8 cellular contexts compared by ENCODE assay signal in genomic region chr11:43920598-43921419, GRCh38. TPM values are rescaled to one million over a fixed set of nuclear protein-coding genes. Genes with fewer than 3 reads are reported as not detected.
A peak's percentile ranks its signal among the peaks of the same experiment; 100 is the strongest.
DNase-seq lines count a peak whose midpoint lies in the region; ATAC-seq and TF ChIP-seq lines count a peak whose summit lies in the region.

No MANE protein-coding gene starts in this region.

- H3K4me3 ChIP-seq in RWPE2 (ENCODE audit: severe bottlenecking) = no peak overlapping the region
- H3K4me3 ChIP-seq in fibroblast of lung (replicated peaks in 1 of 4; ENCODE audit: control extremely low read depth in 1 of 4, insufficient read depth in 1 of 4, low read depth in 3 of 4, low read length in 4 of 4) = no peak overlapping the region

- H3K4me2 ChIP-seq in fibroblast of lung (ENCODE audit: extremely low read depth, insufficient read depth, low read length) = peak overlapping the region; percentile 54

- H3K79me2 ChIP-seq in fibroblast of lung (ENCODE audit: control insufficient read depth, insufficient read depth, low read length) = no peaks in the 10 kb centered on the region

- H3K9me3 ChIP-seq in RWPE2 (ENCODE audit: severe bottlenecking) = no peaks in the 10 kb centered on the region
- H3K9me3 ChIP-seq in fibroblast of lung (ENCODE audit: control insufficient read depth, insufficient read depth, low read depth, low read length) = no peaks in the 10 kb centered on the region

- DNase-seq in Daoy (ENCODE audit: low read depth) = peak; percentile 94
- DNase-seq in RWPE2 (ENCODE audit: low spot score) = peak; percentile 75
- peak; percentile 100 for DNase-seq in fibroblast of lung (ENCODE audit: low read depth in 2 of 2)
- DNase-seq in sciatic nerve (ENCODE audit: low spot score) = no peak
- DNase-seq in activated T-helper 2 cell treated with anti-CD3 and anti-CD28 coated beads, Interferon-gamma antibody, Interleukin-2, Interleukin-4, amounts not matched to agents 10 μg/mL and 5 μg/mL and 100 μg/mL, durations not matched to agents 14 hours and 24 hours and 36 hours (ENCODE audit: low spot score) = no peak
- no peak for DNase-seq in stimulated activated CD4-positive, alpha-beta T cell treated with anti-CD3 and anti-CD28 coated beads, Interleukin-4, amount 100 ng/mL, for 4 hours

- H3K36me3 ChIP-seq in RWPE2 (ENCODE audit: low read depth) (peaks cover 20% of the 10 kb centered on the region), fibroblast of lung (ENCODE audit: control insufficient read depth, insufficient read depth, low read length) (peaks cover 9% of the 10 kb centered on the region)

- H3K4me1 Mint-ChIP-seq in activated T-helper 2 cell treated with anti-CD3 and anti-CD28 coated beads, Interferon-gamma antibody, Interleukin-2, Interleukin-4, amounts not matched to agents 10 μg/mL and 5 μg/mL and 100 μg/mL, durations not matched to agents 14 hours and 24 hours and 36 hours (ENCODE audit: low read depth) = peaks cover 9% of the 10 kb centered on the region

- intact Hi-C loops in sciatic nerve (cut with DNase I) = no loop called here
- intact Hi-C loops in activated T-helper 2 cell treated with anti-CD3 and anti-CD28 coated beads, Interferon-gamma antibody, Interleukin-2, Interleukin-4, amounts not matched to agents 10 μg/mL and 5 μg/mL and 100 μg/mL, durations not matched to agents 14 hours and 24 hours and 36 hours (cut with micrococcal nuclease) = loop anchor here (2.0 kb wide), 1 partner anchor 52 kb away; no protein-coding TSS in a partner anchor

- no peak overlapping the region for H3K9ac ChIP-seq in fibroblast of lung (ENCODE audit: insufficient read depth, low read length)

- ATAC-seq in HG02885 (IDR thresholded peaks at IDR 0.05; ENCODE audit: poor library complexity, unreplicated experiment) (peak; percentile 44), RWPE2 (ENCODE audit: low read depth) (peak; percentile 97), sciatic nerve (peak; percentile 96), HG03175 (IDR thresholded peaks at IDR 0.05; ENCODE audit: unreplicated experiment) (no peak)

- no peak overlapping the region for H3K4me3 Mint-ChIP-seq in activated T-helper 2 cell treated with anti-CD3 and anti-CD28 coated beads, Interferon-gamma antibody, Interleukin-2, Interleukin-4, amounts not matched to agents 10 μg/mL and 5 μg/mL and 100 μg/mL, durations not matched to agents 14 hours and 24 hours and 36 hours (ENCODE audit: low read depth)

- H3K27me3 Mint-ChIP-seq in activated T-helper 2 cell treated with anti-CD3 and anti-CD28 coated beads, Interferon-gamma antibody, Interleukin-2, Interleukin-4, amounts not matched to agents 10 μg/mL and 5 μg/mL and 100 μg/mL, durations not matched to agents 14 hours and 24 hours and 36 hours (ENCODE audit: low read depth) = no peaks in the 10 kb centered on the region

- TF ChIP-seq CTCF in RWPE2 (IDR thresholded peaks at IDR 0.05; ENCODE audit: poor library complexity, severe bottlenecking) (no peak), fibroblast of lung (conservative IDR thresholded peaks at IDR 0.05 in 1 of 2, IDR thresholded peaks at IDR 0.05 in 1 of 2; ENCODE audit: low read depth in 1 of 2, low read length in 2 of 2) (no peak)

- H4K20me1 ChIP-seq in fibroblast of lung (ENCODE audit: control insufficient read depth, extremely low read depth, insufficient read depth, low read length) = no peaks in the 10 kb centered on the region

- no peak overlapping the region for H3K27ac Mint-ChIP-seq in activated T-helper 2 cell treated with anti-CD3 and anti-CD28 coated beads, Interferon-gamma antibody, Interleukin-2, Interleukin-4, amounts not matched to agents 10 μg/mL and 5 μg/mL and 100 μg/mL, durations not matched to agents 14 hours and 24 hours and 36 hours

- H3K9me3 Mint-ChIP-seq in activated T-helper 2 cell treated with anti-CD3 and anti-CD28 coated beads, Interferon-gamma antibody, Interleukin-2, Interleukin-4, amounts not matched to agents 10 μg/mL and 5 μg/mL and 100 μg/mL, durations not matched to agents 14 hours and 24 hours and 36 hours = no peaks in the 10 kb centered on the region

- H2AFZ ChIP-seq in fibroblast of lung (ENCODE audit: low read length) = no peak overlapping the region

- H3K36me3 Mint-ChIP-seq in activated T-helper 2 cell treated with anti-CD3 and anti-CD28 coated beads, Interferon-gamma antibody, Interleukin-2, Interleukin-4, amounts not matched to agents 10 μg/mL and 5 μg/mL and 100 μg/mL, durations not matched to agents 14 hours and 24 hours and 36 hours (ENCODE audit: low read depth) = peaks cover 24% of the 10 kb centered on the region

- H3K4me1 ChIP-seq in RWPE2 (ENCODE audit: insufficient read depth, poor library complexity, severe bottlenecking) = peaks cover 12% of the 10 kb centered on the region
- peaks cover 36% of the 10 kb centered on the region for H3K4me1 ChIP-seq in fibroblast of lung (ENCODE audit: control insufficient read depth, extremely low read depth, insufficient read depth, low read length)

- H3K27me3 ChIP-seq in RWPE2 (ENCODE audit: insufficient read depth, poor library complexity, severe bottlenecking) (no peaks in the 10 kb centered on the region), fibroblast of lung (ENCODE audit: control insufficient read depth, insufficient read depth, low read length) (no peaks in the 10 kb centered on the region)

- peak overlapping the region; percentile 22 for H3K27ac ChIP-seq in RWPE2 (ENCODE audit: poor library complexity, severe bottlenecking)
- H3K27ac ChIP-seq in fibroblast of lung (ENCODE audit: insufficient read depth, low read length) = peak overlapping the region; percentile 73

RNA-seq across cellular contexts. Expression of gene C11orf96, which starts 21.6 kb away (rescaled TPM):
- 0.80 and 1.1 TPM in 2 replicates for total RNA-seq in Daoy (2014; rRNA removed; shearing (Covaris generic))
- 5.6 and 8.4 TPM in 2 replicates for total RNA-seq in fibroblast of lung
- polyA plus RNA-seq in fibroblast of lung = 0.80 and 2.5 TPM in 2 replicates
- polyA plus RNA-seq in fibroblast of lung (2012) = 0.92 and 3.7 TPM in 2 replicates
- polyA minus RNA-seq in fibroblast of lung (ENCODE audit: low replicate concordance) = 0.90 TPM in 1 of 2 replicates, not detected in the other
- total RNA-seq in sciatic nerve = 66.8 TPM
- total RNA-seq in activated T-helper 2 cell treated with anti-CD3 and anti-CD28 coated beads, Interferon-gamma antibody, Interleukin-2, Interleukin-4, amounts not matched to agents 10 μg/mL and 5 μg/mL and 100 μg/mL, durations not matched to agents 14 hours and 24 hours and 36 hours = 2.2 and 2.8 TPM in 2 replicates

RNA-seq across cellular contexts. Expression of gene ALKBH3, which starts 40.2 kb away (rescaled TPM):
- total RNA-seq in Daoy (2014; rRNA removed; shearing (Covaris generic)) = 26.7 and 48.0 TPM in 2 replicates
- total RNA-seq in fibroblast of lung = 31.6 and 39.0 TPM in 2 replicates
- 49.5 and 56.1 TPM in 2 replicates for polyA plus RNA-seq in fibroblast of lung
- 35.5 and 36.7 TPM in 2 replicates for polyA plus RNA-seq in fibroblast of lung (2012)
- 17.6 and 21.6 TPM in 2 replicates for polyA minus RNA-seq in fibroblast of lung (ENCODE audit: low replicate concordance)
- total RNA-seq in sciatic nerve = 32.7 TPM
- total RNA-seq in activated T-helper 2 cell treated with anti-CD3 and anti-CD28 coated beads, Interferon-gamma antibody, Interleukin-2, Interleukin-4, amounts not matched to agents 10 μg/mL and 5 μg/mL and 100 μg/mL, durations not matched to agents 14 hours and 24 hours and 36 hours = 32.2 and 32.7 TPM in 2 replicates

Comparison
In these comparisons a context has a peak if more than half of its experiments do, and no peak if none do; other contexts are left out.
1. DNase-seq: peak in Daoy (single experiment), RWPE2 (single experiment) and fibroblast of lung (2 of 2); none in sciatic nerve (single experiment), activated T-helper 2 cell treated with anti-CD3 and anti-CD28 coated beads, Interferon-gamma antibody, Interleukin-2, Interleukin-4, amounts not matched to agents 10 μg/mL and 5 μg/mL and 100 μg/mL, durations not matched to agents 14 hours and 24 hours and 36 hours (single experiment) and stimulated activated CD4-positive, alpha-beta T cell treated with anti-CD3 and anti-CD28 coated beads, Interleukin-4, amount 100 ng/mL, for 4 hours (0 of 2).